In the genomic region with DNA sequence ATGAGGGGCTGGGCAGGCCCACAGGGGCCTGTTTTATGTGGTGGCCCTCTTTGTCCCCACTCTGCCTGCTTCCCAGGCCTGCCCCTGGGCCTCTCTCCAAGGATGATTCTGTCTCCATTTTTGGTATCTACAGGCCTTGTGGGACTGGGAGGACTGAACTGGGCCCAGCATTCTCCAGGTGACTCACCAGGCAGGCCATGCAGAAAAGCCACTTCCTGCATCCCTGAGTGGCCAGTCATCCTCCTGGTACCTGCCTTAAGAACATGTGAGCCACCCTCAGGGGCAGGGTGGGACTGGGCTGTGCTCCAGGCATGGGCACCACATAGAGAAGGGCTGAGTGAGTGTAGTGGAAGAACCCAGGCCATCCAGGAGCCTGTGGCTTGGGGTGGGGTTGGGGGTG, we compare ENCODE assay signal across 9 cellular contexts. TPM values are rescaled to one million over a fixed set of nuclear protein-coding genes. Genes with fewer than 3 reads are reported as not detected.
DNase-seq lines count a peak whose midpoint lies in the region; ATAC-seq and TF ChIP-seq lines count a peak whose summit lies in the region.
"Had no signal": no experiment of that assay in that cellular context is flagged by ENCODE, and none has a peak within 500 bp of the region (broad histone marks: within the 10 kb centered on the region; RNA-seq: fewer than 3 reads in every experiment).

No MANE protein-coding gene starts in this region.

- H3K27me3 ChIP-seq in BJ (ENCODE audit: control insufficient read depth, insufficient read depth, low read length) (no peaks in the 10 kb centered on the region), brain microvascular endothelial cell (replicated peaks) (no peaks in the 10 kb centered on the region), Karpas-422 (ENCODE audit: low read length) (no peaks in the 10 kb centered on the region)

- DNase-seq in BJ (ENCODE audit: low read depth) (peak; percentile 94), brain microvascular endothelial cell (peak; percentile 95), myocyte (ENCODE audit: low read depth) (peak; percentile 99), Karpas-422 (no peak), NCI-H1694 treated with DMSO at 0.1 percent for 48 hours (lab: John Stamatoyannopoulos, UW) (no peak), T-helper 9 cell (no peak)
- DNase-seq in activated effector memory CD4-positive, alpha-beta T cell treated with Interleukin-2 at 50 U/mL for 16 hours = no peak
- DNase-seq: KG1 had no signal

- no peaks in the 10 kb centered on the region for H4K20me1 ChIP-seq in Karpas-422 (ENCODE audit: insufficient read depth, low read depth, low read length)

- POLR2A ChIA-PET in BJ (lab: Charles Lee) = no interaction called here

- peak; percentile 35 for ATAC-seq in HG03196 (IDR thresholded peaks at IDR 0.05; ENCODE audit: unreplicated experiment)

- in situ Hi-C loops in brain microvascular endothelial cell (cut with HindIII; ENCODE audit: low pct_ligation_motif_present, low sequenced_read_pairs) = no loop called here

- CTCF ChIA-PET in BJ (lab: Yijun Ruan, JAX) = interaction anchor here (0.8 to 4.8 kb wide), 4 partner anchors 20 to 112 kb away, joined by 4 to 26 read pairs (median 5); a partner anchor contains a TSS

- TF ChIP-seq CTCF in BJ (IDR thresholded peaks at IDR 0.05; ENCODE audit: insufficient read depth, low read depth, low read length) (no peak), brain microvascular endothelial cell (IDR thresholded peaks at IDR 0.05; ENCODE audit: low read depth, low read length, missing control alignments) (no peak)

- no peaks in the 10 kb centered on the region for H3K36me3 ChIP-seq in BJ (ENCODE audit: control insufficient read depth, insufficient read depth, low read length)
- no peaks in the 10 kb centered on the region for H3K36me3 ChIP-seq in brain microvascular endothelial cell (replicated peaks)
- no peaks in the 10 kb centered on the region for H3K36me3 ChIP-seq in Karpas-422 (ENCODE audit: insufficient read depth, low read length)

- H3K4me1 ChIP-seq in Karpas-422 (ENCODE audit: low read length) = peaks cover 11% of the 10 kb centered on the region

- no peaks in the 10 kb centered on the region for H3K9me2 ChIP-seq in Karpas-422 (replicated peaks; ENCODE audit: insufficient read depth, low read length)

- H3K4me3 ChIP-seq in BJ (ENCODE audit: low read depth, low read length) (no peak overlapping the region), brain microvascular endothelial cell (ENCODE audit: low read depth, low read length) (no peak overlapping the region), Karpas-422 (ENCODE audit: low read length) (no peak overlapping the region)

- no peak overlapping the region for H3K9ac ChIP-seq in Karpas-422 (ENCODE audit: low read length)

- no peak overlapping the region for H3K4me2 ChIP-seq in Karpas-422 (ENCODE audit: low read depth, low read length, poor library complexity, severe bottlenecking)

- H2AFZ ChIP-seq in Karpas-422 (ENCODE audit: low read length) = no peak overlapping the region

- no peaks in the 10 kb centered on the region for H3K9me3 ChIP-seq in Karpas-422 (ENCODE audit: low read length)

- H3K27ac ChIP-seq in brain microvascular endothelial cell (peak overlapping the region; percentile 84), Karpas-422 (ENCODE audit: low read length) (no peak overlapping the region)

- no peaks in the 10 kb centered on the region for H3K79me2 ChIP-seq in Karpas-422 (ENCODE audit: low read length)

RNA-seq across cellular contexts. Expression of a gene that starts 20.0 kb away (rescaled TPM):
- polyA plus RNA-seq in BJ (2011; rRNA removed) = 22.2 and 31.7 TPM in 2 replicates
- 19.4 and 19.6 TPM in 2 replicates for polyA minus RNA-seq in BJ (2011; rRNA and poly(A)+ RNA removed)
- 46.6 and 59.6 TPM in 2 replicates for total RNA-seq in myocyte
- 34.0 TPM for polyA plus RNA-seq in myocyte (2012)
- total RNA-seq in Karpas-422 (2014; rRNA removed; shearing (Covaris generic); ENCODE audit: low replicate concordance) = 9.9 and 12.6 TPM in 2 replicates

Comparison
In these comparisons a context has a peak if more than half of its experiments do, and no peak if none do; other contexts are left out.
1. DNase-seq: peak in BJ (single experiment), brain microvascular endothelial cell (single experiment) and myocyte (single experiment); none in Karpas-422 (single experiment), NCI-H1694 treated with DMSO at 0.1 percent for 48 hours (single experiment), activated effector memory CD4-positive, alpha-beta T cell treated with Interleukin-2 at 50 U/mL for 16 hours (single experiment) and T-helper 9 cell (single experiment).